Comparison of ENCODE assay signal across 8 cellular contexts in the genomic region with DNA sequence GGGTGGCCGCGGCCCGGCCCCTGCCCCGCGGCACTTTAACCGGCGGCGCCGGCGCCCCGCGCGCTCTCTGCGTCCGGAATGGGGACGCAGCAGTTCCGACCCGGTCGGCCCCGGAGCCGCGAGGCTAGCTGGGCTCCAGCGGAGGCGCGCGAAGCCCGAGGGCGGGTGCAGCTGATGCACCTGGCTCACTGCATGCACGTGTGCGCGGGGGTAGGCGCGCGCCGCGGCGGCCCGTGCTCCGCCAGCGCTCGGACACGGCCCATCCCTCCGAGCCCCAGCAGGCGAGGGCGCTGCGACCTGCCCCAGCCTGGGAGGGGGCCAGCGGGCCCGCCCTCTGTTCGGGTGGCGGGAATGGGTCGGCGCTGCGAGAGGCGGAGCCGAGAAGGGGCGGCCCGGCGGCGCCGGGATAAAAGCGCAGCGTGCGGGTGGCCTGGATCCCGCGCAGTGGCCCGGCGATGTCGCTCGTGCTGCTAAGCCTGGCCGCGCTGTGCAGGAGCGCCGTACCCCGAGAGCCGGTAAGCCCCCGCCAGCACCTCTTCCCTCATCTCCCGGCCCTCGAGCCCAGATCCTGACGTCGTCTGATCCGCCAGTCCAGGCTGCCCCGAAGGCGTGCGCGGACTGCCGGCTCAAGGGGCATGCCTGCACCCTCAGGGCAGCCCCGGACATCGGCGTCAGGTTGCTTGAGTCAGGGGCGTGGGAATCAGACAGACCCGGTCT. TPM values are rescaled to one million over a fixed set of nuclear protein-coding genes. Genes with fewer than 3 reads are reported as not detected.
A peak's percentile ranks its signal among the peaks of the same experiment; 100 is the strongest.
DNase-seq lines count a peak whose midpoint lies in the region; ATAC-seq and TF ChIP-seq lines count a peak whose summit lies in the region.

A gene with protein sequence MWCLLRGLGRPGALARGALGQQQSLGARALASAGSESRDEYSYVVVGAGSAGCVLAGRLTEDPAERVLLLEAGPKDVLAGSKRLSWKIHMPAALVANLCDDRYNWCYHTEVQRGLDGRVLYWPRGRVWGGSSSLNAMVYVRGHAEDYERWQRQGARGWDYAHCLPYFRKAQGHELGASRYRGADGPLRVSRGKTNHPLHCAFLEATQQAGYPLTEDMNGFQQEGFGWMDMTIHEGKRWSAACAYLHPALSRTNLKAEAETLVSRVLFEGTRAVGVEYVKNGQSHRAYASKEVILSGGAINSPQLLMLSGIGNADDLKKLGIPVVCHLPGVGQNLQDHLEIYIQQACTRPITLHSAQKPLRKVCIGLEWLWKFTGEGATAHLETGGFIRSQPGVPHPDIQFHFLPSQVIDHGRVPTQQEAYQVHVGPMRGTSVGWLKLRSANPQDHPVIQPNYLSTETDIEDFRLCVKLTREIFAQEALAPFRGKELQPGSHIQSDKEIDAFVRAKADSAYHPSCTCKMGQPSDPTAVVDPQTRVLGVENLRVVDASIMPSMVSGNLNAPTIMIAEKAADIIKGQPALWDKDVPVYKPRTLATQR (minus strand): TSS at position 286 of the 717 bp plus-strand sequence. CDS start 22,411 bp downstream, outside the sequence.
A gene with protein sequence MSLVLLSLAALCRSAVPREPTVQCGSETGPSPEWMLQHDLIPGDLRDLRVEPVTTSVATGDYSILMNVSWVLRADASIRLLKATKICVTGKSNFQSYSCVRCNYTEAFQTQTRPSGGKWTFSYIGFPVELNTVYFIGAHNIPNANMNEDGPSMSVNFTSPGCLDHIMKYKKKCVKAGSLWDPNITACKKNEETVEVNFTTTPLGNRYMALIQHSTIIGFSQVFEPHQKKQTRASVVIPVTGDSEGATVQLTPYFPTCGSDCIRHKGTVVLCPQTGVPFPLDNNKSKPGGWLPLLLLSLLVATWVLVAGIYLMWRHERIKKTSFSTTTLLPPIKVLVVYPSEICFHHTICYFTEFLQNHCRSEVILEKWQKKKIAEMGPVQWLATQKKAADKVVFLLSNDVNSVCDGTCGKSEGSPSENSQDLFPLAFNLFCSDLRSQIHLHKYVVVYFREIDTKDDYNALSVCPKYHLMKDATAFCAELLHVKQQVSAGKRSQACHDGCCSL (plus strand): TSS at position 435 of the 717 bp plus-strand sequence. CDS start 21 bp downstream, at position 456.

- DNase-seq in DMS 273 (lab: John Stamatoyannopoulos, UW; ENCODE audit: unreplicated experiment), result peak; percentile 74
- no peak for DNase-seq in DMS 273 treated with DMSO at 0.1 percent for 48 hours (lab: John Stamatoyannopoulos, UW)
- peak; percentile 64 for DNase-seq in MG63
- DNase-seq in activated naive CD8-positive, alpha-beta T cell treated with anti-CD3 and anti-CD28 coated beads, Interleukin-2, amount 10 ng/mL, durations not matched to agents 7 days and 5 days, result peak; percentile 43
- DNase-seq in left ventricle myocardium inferior, result peak; percentile 58
- peak; percentile 52 for DNase-seq in pons (ENCODE audit: low spot score)

- peak within 1 kb of the TSS; percentile 53 for H3K4me3 ChIP-seq in MG63
- peak within 1 kb of the TSS; percentile 81 for H3K4me3 ChIP-seq in left ventricle myocardium inferior

- no peaks in the 10 kb centered on the region for H3K9me3 Mint-ChIP-seq in activated naive CD8-positive, alpha-beta T cell treated with anti-CD3 and anti-CD28 coated beads, Interleukin-2, amount 10 ng/mL, durations not matched to agents 7 days and 5 days

- H3K4me3 Mint-ChIP-seq in activated naive CD8-positive, alpha-beta T cell treated with anti-CD3 and anti-CD28 coated beads, Interleukin-2, amount 10 ng/mL, durations not matched to agents 7 days and 5 days, result peak within 1 kb of the TSS; percentile 50

- TF ChIP-seq CTCF in left ventricle myocardium inferior (IDR thresholded peaks at IDR 0.05; ENCODE audit: borderline replicate concordance), result no peak

- no peak within 1 kb of the TSS for H3K27ac Mint-ChIP-seq in activated naive CD8-positive, alpha-beta T cell treated with anti-CD3 and anti-CD28 coated beads, Interleukin-2, amount 10 ng/mL, durations not matched to agents 7 days and 5 days

- no peaks in the 10 kb centered on the region for H3K4me1 Mint-ChIP-seq in activated naive CD8-positive, alpha-beta T cell treated with anti-CD3 and anti-CD28 coated beads, Interleukin-2, amount 10 ng/mL, durations not matched to agents 7 days and 5 days

- POLR2A ChIA-PET in activated naive CD8-positive, alpha-beta T cell treated with anti-CD3 and anti-CD28 coated beads, Interleukin-2, amount 10 ng/mL, durations not matched to agents 7 days and 5 days (lab: Charles Lee), result no interaction called here

- H3K36me3 ChIP-seq in MG63 (no peaks in the 10 kb centered on the region), left ventricle myocardium inferior (no peaks in the 10 kb centered on the region)

- peaks cover 33% of the 10 kb centered on the region for H3K4me1 ChIP-seq in left ventricle myocardium inferior

- H3K27me3 Mint-ChIP-seq in activated naive CD8-positive, alpha-beta T cell treated with anti-CD3 and anti-CD28 coated beads, Interleukin-2, amount 10 ng/mL, durations not matched to agents 7 days and 5 days, result peaks cover 54% of the 10 kb centered on the region

- peak within 1 kb of the TSS; percentile 78 for H3K27ac ChIP-seq in left ventricle myocardium inferior (replicated peaks)

- H3K36me3 Mint-ChIP-seq in activated naive CD8-positive, alpha-beta T cell treated with anti-CD3 and anti-CD28 coated beads, Interleukin-2, amount 10 ng/mL, durations not matched to agents 7 days and 5 days, result no peaks in the 10 kb centered on the region

- H3K27me3 ChIP-seq in MG63 (no peaks in the 10 kb centered on the region), left ventricle myocardium inferior (ENCODE audit: low read depth) (peaks cover 51% of the 10 kb centered on the region)

- H3K9me3 ChIP-seq in MG63, result no peaks in the 10 kb centered on the region
- H3K9me3 ChIP-seq in left ventricle myocardium inferior (replicated peaks), result no peaks in the 10 kb centered on the region

- ATAC-seq in GM21529 (IDR thresholded peaks at IDR 0.05; ENCODE audit: unreplicated experiment) (peak; percentile 41), HG03457 (IDR thresholded peaks at IDR 0.05; ENCODE audit: unreplicated experiment) (no peak)
- peak; percentile 55 for ATAC-seq in activated naive CD8-positive, alpha-beta T cell treated with anti-CD3 and anti-CD28 coated beads, Interleukin-2, amount 10 ng/mL, durations not matched to agents 7 days and 5 days (ENCODE audit: low read depth)

- intact Hi-C loops in left ventricle myocardium inferior (cut with micrococcal nuclease), result no loop called here

RNA-seq across cellular contexts. Expression of the first gene that starts in this region (rescaled TPM):
- 0.76 and 2.0 TPM in 2 replicates for total RNA-seq in MG63 (2014; rRNA removed; shearing (Covaris generic); ENCODE audit: low replicate concordance)
- total RNA-seq in activated naive CD8-positive, alpha-beta T cell treated with anti-CD3 and anti-CD28 coated beads, Interleukin-2, amount 10 ng/mL, durations not matched to agents 7 days and 5 days, result under 1 TPM; 0.11 to 0.17 TPM
- total RNA-seq in left ventricle myocardium inferior, result 3.7 TPM

RNA-seq across cellular contexts. Expression of the second gene that starts in this region (rescaled TPM):
- total RNA-seq in MG63 (2014; rRNA removed; shearing (Covaris generic); ENCODE audit: low replicate concordance), result 0.89 and 2.4 TPM in 2 replicates
- total RNA-seq in activated naive CD8-positive, alpha-beta T cell treated with anti-CD3 and anti-CD28 coated beads, Interleukin-2, amount 10 ng/mL, durations not matched to agents 7 days and 5 days, result under 1 TPM; 0.31 to 0.42 TPM
- 0.47 TPM for total RNA-seq in left ventricle myocardium inferior

Comparison
In these comparisons a context has a peak if more than half of its experiments do, and no peak if none do; other contexts are left out.
1. Peak in DNase-seq and ATAC-seq in activated naive CD8-positive, alpha-beta T cell treated with anti-CD3 and anti-CD28 coated beads, Interleukin-2, amount 10 ng/mL, durations not matched to agents 7 days and 5 days; RNA of the genes that start here not detected or under 1 TPM.